14 cellular contexts compared by ENCODE assay signal in genomic region chr19:17479325-17479791, GRCh38. TPM values are rescaled to one million over a fixed set of nuclear protein-coding genes. Genes with fewer than 3 reads are reported as not detected.
A peak's percentile ranks its signal among the peaks of the same experiment; 100 is the strongest.
DNase-seq lines count a peak whose midpoint lies in the region; ATAC-seq, FAIRE-seq and TF ChIP-seq lines count a peak whose summit lies in the region.
"Had no signal": no experiment of that assay in that cellular context is flagged by ENCODE, and none has a peak within 500 bp of the region (broad histone marks: within the 10 kb centered on the region; RNA-seq: fewer than 3 reads in every experiment).

No MANE protein-coding gene starts in this region.

- CTCF ChIA-PET in SK-N-SH (lab: Yijun Ruan, JAX) = interaction anchor here (1.0 kb wide), 1 partner anchor 8 kb away, joined by 3 read pairs; no protein-coding TSS in a partner anchor

- no peaks in the 10 kb centered on the region for H3K9me3 Mint-ChIP-seq in astrocyte (ENCODE audit: unreplicated experiment)

- H3K27ac ChIP-seq in SK-N-SH (ENCODE audit: low read depth in 2 of 2, low read length in 1 of 2) (peak overlapping the region in 1 of 2 experiments; percentile 47; a peak in 2 of 4 replicates), astrocyte (ENCODE audit: low read depth, low read length) (peak overlapping the region; percentile 83), iPS-20b (ENCODE audit: low read length) (no peak overlapping the region), tibial nerve (peak overlapping the region; percentile 1 to 95 (median 56))
- H3K27ac ChIP-seq: A549, VCaP had no signal

- no peak for TF ChIP-seq POLR2A in tibial nerve (IDR thresholded peaks at IDR 0.05)

- H3K36me3 Mint-ChIP-seq in astrocyte (ENCODE audit: low read depth, unreplicated experiment) = peaks cover 12% of the 10 kb centered on the region

- H3K4me1 ChIP-seq in SK-N-SH (ENCODE audit: control insufficient read depth in 1 of 2, insufficient read depth in 2 of 2, low read depth in 1 of 2, low read length in 1 of 2) (peaks cover 0 to 12% of the 10 kb centered on the region in 2 experiments; a peak in 2 of 4 replicates), astrocyte (ENCODE audit: insufficient read depth, low read length) (peaks cover 21% of the 10 kb centered on the region), iPS-20b (ENCODE audit: insufficient read depth, low read length) (no peaks in the 10 kb centered on the region), tibial nerve (peaks cover 0 to 83% (median 31%) of the 10 kb centered on the region in 4 donors)
- H3K4me1 ChIP-seq: A549 had no signal

- peaks cover 18% of the 10 kb centered on the region for H3K4me1 Mint-ChIP-seq in astrocyte (ENCODE audit: low read depth, unreplicated experiment)

- TF ChIP-seq EP300 in SK-N-SH (IDR thresholded peaks at IDR 0.05; ENCODE audit: borderline replicate concordance in 1 of 2, low read depth in 1 of 2, low read length in 1 of 2) (no peak), tibial nerve (IDR thresholded peaks at IDR 0.05) (peak in 1 of 2 donors; percentile 49)

- H3K9me3 ChIP-seq in SK-N-SH (no peaks in the 10 kb centered on the region), astrocyte (ENCODE audit: insufficient read depth, low read depth, low read length) (no peaks in the 10 kb centered on the region), iPS-20b (ENCODE audit: insufficient read depth, low read depth, low read length) (no peaks in the 10 kb centered on the region), tibial nerve (no peaks in the 10 kb centered on the region)
- H3K9me3 ChIP-seq: A549 had no signal

- no peaks in the 10 kb centered on the region for H3K27me3 ChIP-seq in SK-N-SH (ENCODE audit: insufficient read depth)
- H3K27me3 ChIP-seq in astrocyte (ENCODE audit: insufficient read depth, low read length) = no peaks in the 10 kb centered on the region
- no peaks in the 10 kb centered on the region for H3K27me3 ChIP-seq in iPS-20b (ENCODE audit: insufficient read depth, low read length)
- H3K27me3 ChIP-seq in tibial nerve = no peaks in the 10 kb centered on the region

- FAIRE-seq in astrocyte (lab: Jason Lieb, UNC) = no peak
- FAIRE-seq: A549, endothelial cell of umbilical vein had no signal

- H3K4me3 Mint-ChIP-seq in astrocyte (ENCODE audit: unreplicated experiment) = no peak overlapping the region

- H3K4me2 ChIP-seq in SK-N-SH (peak overlapping the region; percentile 15; the same call in 1 of the 2 replicates), astrocyte (ENCODE audit: low read length) (peak overlapping the region; percentile 52)
- H3K4me2 ChIP-seq: A549 had no signal

- TF ChIP-seq CTCF in SK-N-SH (IDR thresholded peaks at IDR 0.05) (no peak), astrocyte (IDR thresholded peaks at IDR 0.05; ENCODE audit: insufficient read depth, low read depth, low read length) (no peak), tibial nerve (IDR thresholded peaks at IDR 0.05) (no peak)

- no peak overlapping the region for H2AFZ ChIP-seq in SK-N-SH (ENCODE audit: low read depth)
- H2AFZ ChIP-seq in astrocyte (ENCODE audit: low read depth, low read length) = no peak overlapping the region

- peaks cover 18% of the 10 kb centered on the region for H3K79me2 ChIP-seq in SK-N-SH (ENCODE audit: insufficient read depth)
- peaks cover 16% of the 10 kb centered on the region for H3K79me2 ChIP-seq in astrocyte (ENCODE audit: insufficient read depth, low read length)

- no peak for TF ChIP-seq RAD21 in SK-N-SH (IDR thresholded peaks at IDR 0.05; ENCODE audit: low read length)

- no peak for ATAC-seq in SK-N-SH treated with all-trans-retinoic acid at 6 μM for 48 hours
- ATAC-seq: A549, Right ventricle myocardium inferior had no signal

- DNase-seq in SK-N-SH (no peak), astrocyte (ENCODE audit: low read depth) (peak; percentile 60), tibial nerve (ENCODE audit: low spot score in 2 of 2) (no peak), NCI-H82 (lab: John Stamatoyannopoulos, UW) (no peak), NCI-H146 treated with DMSO at 0.1 percent for 48 hours (lab: John Stamatoyannopoulos, UW; ENCODE audit: unreplicated experiment) (no peak), retina (no peak)
- DNase-seq: NCI-H524 treated with DMSO at 0.1 percent for 48 hours; stimulated activated naive CD4-positive, alpha-beta T cell had no signal

- H3F3A ChIP-seq in SK-N-SH (replicated peaks; ENCODE audit: insufficient read depth) = peaks cover 7% of the 10 kb centered on the region

- no peaks in the 10 kb centered on the region for H3K9me2 ChIP-seq in SK-N-SH

- H3K9ac ChIP-seq in SK-N-SH = peak overlapping the region; percentile 9; the same call in 1 of the 2 replicates
- H3K9ac ChIP-seq in astrocyte (ENCODE audit: low read length) = peak overlapping the region; percentile 57
- peak overlapping the region; percentile 37; the same call in 1 of the 2 replicates for H3K9ac ChIP-seq in iPS-20b (ENCODE audit: low read depth, low read length)

- no peaks in the 10 kb centered on the region for H3K36me3 ChIP-seq in SK-N-SH (replicated peaks in 1 of 2; ENCODE audit: control insufficient read depth in 1 of 2, insufficient read depth in 2 of 2, low read length in 1 of 2)
- H3K36me3 ChIP-seq in astrocyte (ENCODE audit: insufficient read depth, low read length) = no peaks in the 10 kb centered on the region
- H3K36me3 ChIP-seq in iPS-20b (ENCODE audit: insufficient read depth, low read depth, low read length) = no peaks in the 10 kb centered on the region
- peaks cover 0 to 11% (median 0%) of the 10 kb centered on the region in 3 donors for H3K36me3 ChIP-seq in tibial nerve

- no peaks in the 10 kb centered on the region for H3K27me3 Mint-ChIP-seq in astrocyte (ENCODE audit: low read depth, unreplicated experiment)

- H3K27ac Mint-ChIP-seq in astrocyte (ENCODE audit: unreplicated experiment) = peak overlapping the region; percentile 85

- H4K20me1 ChIP-seq in SK-N-SH (ENCODE audit: insufficient read depth) (peaks cover 4% of the 10 kb centered on the region), astrocyte (ENCODE audit: insufficient read depth, low read length) (peaks cover 22% of the 10 kb centered on the region)

- POLR2A ChIA-PET in SK-N-SH (lab: Yijun Ruan, JAX) = no interaction called here

- H3K4me3 ChIP-seq in SK-N-SH (ENCODE audit: low read depth in 2 of 2, low read length in 1 of 2) (no peak overlapping the region), astrocyte (ENCODE audit: insufficient read depth, low read depth, low read length) (no peak overlapping the region), iPS-20b (ENCODE audit: low read length) (no peak overlapping the region), tibial nerve (no peak overlapping the region)
- H3K4me3 ChIP-seq: A549 had no signal

- 70% methylated on average over 6 of the region's 6 CpGs for WGBS in SK-N-SH (ENCODE audit: low lambda C conversion rate)
- WGBS in tibial nerve, 2 donors = 24 to 25% methylated on average over 6 of the region's 6 CpGs

TF ChIP-seq in SK-N-SH, 30 proteins besides CTCF, POLR2A, EP300 and RAD21 (continues in another document):
- TF ChIP-seq PBX3 (IDR thresholded peaks at IDR 0.05) (peak; percentile 13; the same call in 1 of the 2 replicates), FOSL2 (IDR thresholded peaks at IDR 0.05; ENCODE audit: borderline replicate concordance, low read depth) (0 out of 2 replicates have a peak, but pooled peaks have one; percentile 23)

TF ChIP-seq in SK-N-SH treated with all-trans-retinoic acid at 6 μM for 48 hours, 23 proteins besides CTCF, POLR2A, EP300 and RAD21 (continues in another document):
- no peak for TF ChIP-seq PATZ1 (CRISPR knock-in tag; IDR thresholded peaks at IDR 0.05; ENCODE audit: borderline replicate concordance)
- TF ChIP-seq CSDC2 (CRISPR knock-in tag; IDR thresholded peaks at IDR 0.05) = no peak
- no peak for TF ChIP-seq ZNF565 (CRISPR knock-in tag; conservative IDR thresholded peaks at IDR 0.05; ENCODE audit: low read depth)
- TF ChIP-seq TCF4 (CRISPR knock-in tag; IDR thresholded peaks at IDR 0.05; ENCODE audit: borderline replicate concordance) = no peak

RNA-seq across cellular contexts. Expression of gene SLC27A1, which starts 9.0 kb away (rescaled TPM):
- polyA plus RNA-seq in SK-N-SH (2012; rRNA removed) = 15.0 and 16.8 TPM in 2 replicates
- polyA plus RNA-seq in SK-N-SH (2012; cell fraction: cytosol; rRNA removed) = 4.7 and 8.1 TPM in 2 replicates
- polyA plus RNA-seq in SK-N-SH (2012; cell fraction: nucleus; rRNA removed) = 57.5 and 73.2 TPM in 2 replicates
- total RNA-seq in astrocyte = 9.5 and 10.5 TPM in 2 replicates
- 10 to 100 TPM; 30.6 to 69.3 (median 55.9) TPM for total RNA-seq in tibial nerve

RNA-seq across cellular contexts. Expression of gene NXNL1, which starts 18.6 kb away (rescaled TPM):
- not detected in 2 replicates for polyA plus RNA-seq in SK-N-SH (2012; rRNA removed)
- polyA plus RNA-seq in SK-N-SH (2012; cell fraction: cytosol; rRNA removed) = not detected in 2 replicates
- not detected in 2 replicates for polyA plus RNA-seq in SK-N-SH (2012; cell fraction: nucleus; rRNA removed)
- total RNA-seq in astrocyte (not detected in 2 replicates), tibial nerve (under 1 TPM in 1 of 4 donors, not detected in 3; 0.44 TPM)
- total RNA-seq: endothelial cell of umbilical vein, Right ventricle myocardium inferior had no signal
- polyA plus RNA-seq: A549, endothelial cell of umbilical vein had no signal

RNA-seq across cellular contexts. Expression of gene TMEM221, which starts 30.9 kb away (rescaled TPM):
- 0.41 and 0.62 TPM in 2 replicates for polyA plus RNA-seq in SK-N-SH (2012; rRNA removed)
- polyA plus RNA-seq in SK-N-SH (2012; cell fraction: cytosol; rRNA removed) = 0.22 and 0.30 TPM in 2 replicates
- polyA plus RNA-seq in SK-N-SH (2012; cell fraction: nucleus; rRNA removed) = 0.56 and 0.60 TPM in 2 replicates
- 0.19 and 0.23 TPM in 2 replicates for total RNA-seq in astrocyte
- 1 to 10 TPM in 1 of 4 donors, under 1 TPM in 2, not detected in 1; 0.21 to 2.0 (median 0.30) TPM for total RNA-seq in tibial nerve
- total RNA-seq: endothelial cell of umbilical vein, Right ventricle myocardium inferior had no signal

RNA-seq across cellular contexts. Expression of gene PGLS, which starts 32.1 kb away (rescaled TPM):
- 59.9 and 73.3 TPM in 2 replicates for polyA plus RNA-seq in SK-N-SH (2012; rRNA removed)
- 28.3 and 43.7 TPM in 2 replicates for polyA plus RNA-seq in SK-N-SH (2012; cell fraction: cytosol; rRNA removed)
- polyA plus RNA-seq in SK-N-SH (2012; cell fraction: nucleus; rRNA removed) = 75.1 and 114 TPM in 2 replicates
- 102 and 109 TPM in 2 replicates for total RNA-seq in astrocyte
- 10 to 100 TPM; 82.2 to 96.7 (median 92.2) TPM for total RNA-seq in tibial nerve

RNA-seq across cellular contexts. Expression of gene MVB12A, which starts 59.5 kb away (rescaled TPM):
- 63.0 and 63.9 TPM in 2 replicates for polyA plus RNA-seq in SK-N-SH (2012; rRNA removed)
- 24.9 and 43.9 TPM in 2 replicates for polyA plus RNA-seq in SK-N-SH (2012; cell fraction: cytosol; rRNA removed)
- 80.2 and 102 TPM in 2 replicates for polyA plus RNA-seq in SK-N-SH (2012; cell fraction: nucleus; rRNA removed)
- total RNA-seq in astrocyte = 41.0 and 50.1 TPM in 2 replicates
- total RNA-seq in tibial nerve = 10 to 100 TPM; 42.8 to 87.9 (median 51.9) TPM
